In genomic region chr2:102401868-102402267, GRCh38 we compare ENCODE assay signal across 28 cellular contexts. TPM values are rescaled to one million over a fixed set of nuclear protein-coding genes. Genes with fewer than 3 reads are reported as not detected.
"Had no signal": no experiment of that assay in that cellular context is flagged by ENCODE, and none has a peak within 500 bp of the region (broad histone marks: within the 10 kb centered on the region; RNA-seq: fewer than 3 reads in every experiment).

No MANE protein-coding gene starts in this region.

- H3K4me3 Mint-ChIP-seq: naive thymus-derived CD8-positive, alpha-beta T cell; stimulated activated effector memory CD8-positive, alpha-beta T cell treated with anti-CD3 and anti-CD28 coated beads, Interleukin-12 subunit alpha, Interleukin-12 subunit beta, amount 100 ng/mL, for 72 hours had no signal

- H3K36me3 ChIP-seq: lower lobe of right lung, pancreas, prostate gland, stomach, thyroid gland, transverse colon, vagina had no signal

- H3K9me3 Mint-ChIP-seq: naive thymus-derived CD8-positive, alpha-beta T cell; stimulated activated effector memory CD8-positive, alpha-beta T cell treated with anti-CD3 and anti-CD28 coated beads, Interleukin-12 subunit alpha, Interleukin-12 subunit beta, amount 100 ng/mL, for 72 hours had no signal

- H3K27me3 ChIP-seq: left lung, pancreas, spleen, stomach, testis, thyroid gland, transverse colon, upper lobe of left lung, vagina had no signal

- H3K27ac ChIP-seq: lower lobe of right lung, pancreas, prostate gland, stomach, testis, thyroid gland, transverse colon, upper lobe of left lung, vagina had no signal

- H3K4me3 ChIP-seq: left lung, lower lobe of right lung, pancreas, prostate gland, spleen, stomach, testis, thyroid gland, transverse colon, upper lobe of left lung, vagina had no signal

- ATAC-seq: left colon; left lung; lower lobe of right lung; naive thymus-derived CD8-positive, alpha-beta T cell; pancreas; right cardiac atrium; sciatic nerve; stimulated activated effector memory CD8-positive, alpha-beta T cell treated with anti-CD3 and anti-CD28 coated beads, Interleukin-12 subunit alpha, Interleukin-12 subunit beta, amount 100 ng/mL, for 72 hours had no signal

- H3K27ac Mint-ChIP-seq: stimulated activated effector memory CD8-positive, alpha-beta T cell treated with anti-CD3 and anti-CD28 coated beads, Interleukin-12 subunit alpha, Interleukin-12 subunit beta, amount 100 ng/mL, for 72 hours had no signal

- H3K9me3 ChIP-seq: left lung, lower lobe of right lung, pancreas, prostate gland, spleen, stomach, testis, thyroid gland, transverse colon, upper lobe of left lung, vagina had no signal

- H3K36me3 Mint-ChIP-seq: naive thymus-derived CD8-positive, alpha-beta T cell; stimulated activated effector memory CD8-positive, alpha-beta T cell treated with anti-CD3 and anti-CD28 coated beads, Interleukin-12 subunit alpha, Interleukin-12 subunit beta, amount 100 ng/mL, for 72 hours had no signal

- H3K27me3 Mint-ChIP-seq: naive thymus-derived CD8-positive, alpha-beta T cell had no signal

- H3K4me1 ChIP-seq: left lung, lower lobe of right lung, pancreas, prostate gland, testis, thyroid gland, transverse colon, upper lobe of left lung, vagina had no signal

- DNase-seq: hippocampal formation; kidney; left colon; left lung; lower lobe of right lung; mammary epithelial cell; mesenchymal stem cell; naive thymus-derived CD8-positive, alpha-beta T cell; nucleus accumbens; pancreas; posterior cingulate gyrus; retina; right cardiac atrium; small intestine; spleen; stimulated activated CD4-positive, alpha-beta T cell treated with anti-CD3 and anti-CD28 coated beads, Interleukin-4, amount 100 ng/mL, for 24 hours; stimulated activated naive CD4-positive, alpha-beta T cell; stomach; testis; thyroid gland; transverse colon; upper lobe of left lung had no signal

RNA-seq across cellular contexts. Expression of gene IL18RAP, which starts 21.1 kb away (rescaled TPM):
- total RNA-seq: mammary epithelial cell, osteoblast had no signal
- polyA plus RNA-seq: mammary epithelial cell, neural cell had no signal
